In genomic region chr5:140547508-140548299, GRCh38 we compare ENCODE assay signal across 1 cellular context.
TF ChIP-seq lines count a peak whose summit lies in the region.

Gene EIF4EBP3, plus strand, starts transcription at chr5:140547662. Its CDS starts 76 bp downstream, at chr5:140547738.

TF ChIP-seq in HepG2, 621 proteins besides CTCF, POLR2A, EP300 and RAD21 (continued from another document and continues in another):
- TF ChIP-seq HHEX (CRISPR knock-in tag; IDR thresholded peaks at IDR 0.05) = no peak
- peak; percentile 60; the same call in 1 of the 2 replicates for TF ChIP-seq POLR2AphosphoS5 (IDR thresholded peaks at IDR 0.05; ENCODE audit: low read depth, low read length)
- TF ChIP-seq NFYC (CRISPR knock-in tag; IDR thresholded peaks at IDR 0.05) = peak; percentile 29; the same call in 1 of the 2 replicates
- TF ChIP-seq HNF4G (IDR thresholded peaks at IDR 0.05; ENCODE audit: borderline replicate concordance, low read depth, low read length) = peak; percentile 72; the same call in 1 of the 2 replicates
- TF ChIP-seq HNF4G (CRISPR knock-in tag; IDR thresholded peaks at IDR 0.05; ENCODE audit: borderline replicate concordance, low read depth) = 0 out of 2 replicates have a peak, but pooled peaks have one; percentile 65
- peak; percentile 56; the same call in 1 of the 2 replicates for TF ChIP-seq FOXC1 (CRISPR knock-in tag; IDR thresholded peaks at IDR 0.05; ENCODE audit: borderline replicate concordance)
- TF ChIP-seq PRDM10 (CRISPR knock-in tag; IDR thresholded peaks at IDR 0.05; ENCODE audit: low read depth) = no peak; the same call in 1 of the 2 replicates
- peak; percentile 22; the same call in 1 of the 2 replicates for TF ChIP-seq ZNF414 (CRISPR knock-in tag; IDR thresholded peaks at IDR 0.05)
- peak; percentile 73; the same call in 1 of the 2 replicates for TF ChIP-seq ZNF598 (CRISPR knock-in tag; IDR thresholded peaks at IDR 0.05; ENCODE audit: borderline replicate concordance)
- peak; percentile 52 for TF ChIP-seq POLR2G (IDR thresholded peaks at IDR 0.05; ENCODE audit: low read depth, low read length)
- TF ChIP-seq ZBTB21 (CRISPR knock-in tag; IDR thresholded peaks at IDR 0.05) = 0 out of 2 replicates have a peak, but pooled peaks have one; percentile 33
- peak; percentile 90 for TF ChIP-seq CREB1 (IDR thresholded peaks at IDR 0.05)
- TF ChIP-seq CREB1 (CRISPR knock-in tag; IDR thresholded peaks at IDR 0.05) = peak; percentile 86
- TF ChIP-seq CEBPZ (IDR thresholded peaks at IDR 0.05; ENCODE audit: low read length) = no peak
- no peak for TF ChIP-seq MYPOP (CRISPR knock-in tag; IDR thresholded peaks at IDR 0.05)
- no peak for TF ChIP-seq DPF2 (CRISPR knock-in tag; IDR thresholded peaks at IDR 0.05; ENCODE audit: borderline replicate concordance, low read depth)
- TF ChIP-seq ZNF326 (CRISPR knock-in tag; IDR thresholded peaks at IDR 0.05; ENCODE audit: borderline replicate concordance) = no peak; the same call in 1 of the 2 replicates
- peak; percentile 83 for TF ChIP-seq RFX5 (IDR thresholded peaks at IDR 0.05; ENCODE audit: low read depth, low read length)
- peak; percentile 45; the same call in 1 of the 2 replicates for TF ChIP-seq SRY (CRISPR knock-in tag; IDR thresholded peaks at IDR 0.05)
- TF ChIP-seq MNT (IDR thresholded peaks at IDR 0.05) = peak; percentile 99
- TF ChIP-seq HOMEZ (CRISPR knock-in tag; IDR thresholded peaks at IDR 0.05; ENCODE audit: low read depth) = peak; percentile 43; the same call in 1 of the 2 replicates
- no peak; the same call in 1 of the 2 replicates for TF ChIP-seq HOXA5 (CRISPR knock-in tag; IDR thresholded peaks at IDR 0.05)
- TF ChIP-seq BATF2 (CRISPR knock-in tag; IDR thresholded peaks at IDR 0.05) = peak; percentile 54; the same call in 1 of the 2 replicates
- TF ChIP-seq ZNF331 (CRISPR knock-in tag; IDR thresholded peaks at IDR 0.05) = peak; percentile 83
- no peak for TF ChIP-seq CHD4 (IDR thresholded peaks at IDR 0.05; ENCODE audit: borderline replicate concordance, low read length)
- peak; percentile 92; the same call in 1 of the 2 replicates for TF ChIP-seq STAT6 (CRISPR knock-in tag; IDR thresholded peaks at IDR 0.05; ENCODE audit: borderline replicate concordance)
- TF ChIP-seq MEIS2 (CRISPR knock-in tag; IDR thresholded peaks at IDR 0.05) = peak; percentile 84; the same call in 1 of the 2 replicates
- TF ChIP-seq DMAP1 (CRISPR knock-in tag; IDR thresholded peaks at IDR 0.05) = peak; percentile 61; the same call in 1 of the 2 replicates
- peak; percentile 52; the same call in 1 of the 2 replicates for TF ChIP-seq IKZF5 (CRISPR knock-in tag; IDR thresholded peaks at IDR 0.05)
- peak; percentile 41; the same call in 1 of the 2 replicates for TF ChIP-seq ZSCAN12 (CRISPR knock-in tag; IDR thresholded peaks at IDR 0.05)
- peak; percentile 95 for TF ChIP-seq SALL1 (CRISPR knock-in tag; IDR thresholded peaks at IDR 0.05)
- TF ChIP-seq ZNF589 (CRISPR knock-in tag; conservative IDR thresholded peaks at IDR 0.05) = 0 out of 2 replicates have a peak, but pooled peaks have one; percentile 40
- TF ChIP-seq DBP (CRISPR knock-in tag; IDR thresholded peaks at IDR 0.05; ENCODE audit: not compliant biosample characterization) = peak; percentile 38
- no peak for TF ChIP-seq ZUFSP (CRISPR knock-in tag; IDR thresholded peaks at IDR 0.05; ENCODE audit: borderline replicate concordance)
- no peak for TF ChIP-seq MBD4 (IDR thresholded peaks at IDR 0.05; ENCODE audit: borderline replicate concordance, low read length)
- TF ChIP-seq SIN3A (IDR thresholded peaks at IDR 0.05; ENCODE audit: borderline replicate concordance, low read depth, low read length) = peak; percentile 72; the same call in 1 of the 2 replicates
- no peak for TF ChIP-seq ZNF33A (CRISPR knock-in tag; IDR thresholded peaks at IDR 0.05; ENCODE audit: borderline replicate concordance)
- TF ChIP-seq NCOA5 (CRISPR knock-in tag; IDR thresholded peaks at IDR 0.05) = no peak
- no peak for TF ChIP-seq ZNF253 (CRISPR knock-in tag; IDR thresholded peaks at IDR 0.05; ENCODE audit: borderline replicate concordance)
